ENCODE assay signal across 22 cellular contexts in genomic region chr13:107518780-107519179, GRCh38.
A peak's percentile ranks its signal among the peaks of the same experiment; 100 is the strongest.
DNase-seq lines count a peak whose midpoint lies in the region; ATAC-seq and TF ChIP-seq lines count a peak whose summit lies in the region.
"Had no signal": no experiment of that assay in that cellular context is flagged by ENCODE, and none has a peak within 500 bp of the region (broad histone marks: within the 10 kb centered on the region; RNA-seq: fewer than 3 reads in every experiment).

No MANE protein-coding gene starts in this region.

- no peak overlapping the region for H3K4me3 ChIP-seq in mammary epithelial cell (replicated peaks in 1 of 3; ENCODE audit: insufficient read depth in 1 of 3, low read depth in 2 of 3, low read length in 3 of 3)
- H3K4me3 ChIP-seq: PC-9 had no signal

- no peaks in the 10 kb centered on the region for H3K27me3 Mint-ChIP-seq in MCF 10A (ENCODE audit: insufficient read depth, unreplicated experiment)

- intact Hi-C loops in MCF 10A (cut with micrococcal nuclease) (no loop called here), mammary epithelial cell (cut with micrococcal nuclease) (no loop called here)

- H3K9ac ChIP-seq in mammary epithelial cell (ENCODE audit: insufficient read depth, low read length), result no peak overlapping the region
- H3K9ac ChIP-seq: SK-N-SH had no signal

- H4K20me1 ChIP-seq in mammary epithelial cell (ENCODE audit: insufficient read depth, low read length), result no peaks in the 10 kb centered on the region

- dilution Hi-C loops in mammary epithelial cell (cut with HindIII; ENCODE audit: low sequenced_read_pairs), result no loop called here

- no peaks in the 10 kb centered on the region for H3K36me3 ChIP-seq in mammary epithelial cell (ENCODE audit: insufficient read depth, low read length)

- no peak overlapping the region for H3K27ac ChIP-seq in mammary epithelial cell (ENCODE audit: insufficient read depth, low read depth, low read length)
- H3K27ac ChIP-seq in foreskin keratinocyte, result no peak overlapping the region
- no peak overlapping the region for H3K27ac ChIP-seq in RWPE1
- H3K27ac ChIP-seq: PC-9 had no signal

- H3K4me1 Mint-ChIP-seq in MCF 10A (ENCODE audit: insufficient read depth, unreplicated experiment), result no peaks in the 10 kb centered on the region

- POLR2A ChIA-PET in MCF 10A (lab: Yijun Ruan, JAX), result interaction anchor here (0.7 to 0.9 kb wide), 2 partner anchors 9 to 272 kb away, joined by 3 read pairs; no protein-coding TSS in a partner anchor
- POLR2A ChIA-PET in RWPE1 (lab: Yijun Ruan, JAX; ENCODE audit: low non-redundant PET), result no interaction called here

- in situ Hi-C loops in mammary epithelial cell (cut with MboI; ENCODE audit: low sequenced_read_pairs in 2 of 2), result no loop called here

- peaks cover 24% of the 10 kb centered on the region for H3K9me3 Mint-ChIP-seq in MCF 10A (ENCODE audit: unreplicated experiment)

- no peak overlapping the region for H3K4me2 ChIP-seq in mammary epithelial cell (ENCODE audit: insufficient read depth, low read depth, low read length)
- H3K4me2 ChIP-seq: PC-9, SK-N-SH had no signal

- no peak overlapping the region for H3K27ac Mint-ChIP-seq in MCF 10A (ENCODE audit: low read depth, unreplicated experiment)
- H3K27ac Mint-ChIP-seq: CD8-positive, alpha-beta T cell had no signal

- H3K4me1 ChIP-seq in mammary epithelial cell (ENCODE audit: insufficient read depth, low read length) (no peaks in the 10 kb centered on the region), foreskin keratinocyte (no peaks in the 10 kb centered on the region)

- H3K9me3 ChIP-seq in mammary epithelial cell (replicated peaks; ENCODE audit: insufficient read depth, low read length), result no peaks in the 10 kb centered on the region
- H3K9me3 ChIP-seq: SK-N-SH had no signal

- DNase-seq in MCF 10A (ENCODE audit: unreplicated experiment) (peak; percentile 38), mammary epithelial cell (no peak), amniotic epithelial cell (ENCODE audit: low read depth) (peak; percentile 56), iris pigment epithelial cell (ENCODE audit: low read depth) (peak; percentile 9), foreskin keratinocyte (no peak), RWPE1 (ENCODE audit: low spot score) (no peak)
- DNase-seq: AML-193; C1 segment of cervical spinal cord; Calu3; CD8-positive, alpha-beta T cell; DMS153; KBM-7; NCI-H1105; NCI-H2029 treated with DMSO at 0.1 percent for 48 hours; NCI-H2171 treated with DMSO at 0.1 percent for 48 hours; NCI-H446; NCI-H748 treated with DMSO at 0.1 percent for 48 hours; PC-9; RPMI8226; SIG-M5; SK-N-SH had no signal

- CTCF ChIA-PET in MCF 10A (lab: Yijun Ruan, JAX) (no interaction called here), mammary epithelial cell (lab: Charles Lee; ENCODE audit: low non-redundant PET) (no interaction called here), RWPE1 (lab: Yijun Ruan, JAX) (no interaction called here)

- 55% methylated on average over 4 of the region's 4 CpGs for WGBS in mammary epithelial cell (ENCODE audit: low coverage, missing lambda C conversion rate)

- H3K79me2 ChIP-seq in mammary epithelial cell (ENCODE audit: insufficient read depth, low read length), result no peaks in the 10 kb centered on the region

- no peak overlapping the region for H3K4me3 Mint-ChIP-seq in MCF 10A (ENCODE audit: unreplicated experiment)
- H3K4me3 Mint-ChIP-seq: CD8-positive, alpha-beta T cell had no signal

- no peaks in the 10 kb centered on the region for H3K36me3 Mint-ChIP-seq in MCF 10A (ENCODE audit: insufficient read depth, unreplicated experiment)
- H3K36me3 Mint-ChIP-seq: CD8-positive, alpha-beta T cell had no signal

- no TSS peak for BruUV-seq in MCF 10A (replicated peaks; lab: Mats Ljungman, UMichigan)
- no TSS peak for BruUV-seq in mammary epithelial cell (replicated peaks; lab: Mats Ljungman, UMichigan)

- no peak overlapping the region for H2AFZ ChIP-seq in mammary epithelial cell (ENCODE audit: low read depth, low read length)
- H2AFZ ChIP-seq: PC-9 had no signal

- TF ChIP-seq CTCF in MCF 10A (IDR thresholded peaks at IDR 0.05; ENCODE audit: unreplicated experiment), result no peak
- TF ChIP-seq CTCF in mammary epithelial cell (conservative IDR thresholded peaks at IDR 0.05 in 1 of 2, IDR thresholded peaks at IDR 0.05 in 1 of 2; ENCODE audit: extremely low read depth in 1 of 2, insufficient read depth in 1 of 2, low read depth in 1 of 2, low read length in 2 of 2), result no peak
- TF ChIP-seq CTCF in foreskin keratinocyte (conservative IDR thresholded peaks at IDR 0.05), result no peak
- TF ChIP-seq CTCF in RWPE1 (conservative IDR thresholded peaks at IDR 0.05; ENCODE audit: low read depth), result no peak

- H3K27me3 ChIP-seq in mammary epithelial cell (ENCODE audit: insufficient read depth, low read length) (no peaks in the 10 kb centered on the region), foreskin keratinocyte (no peaks in the 10 kb centered on the region)

- ATAC-seq in foreskin keratinocyte (no peak), GM18502 (IDR thresholded peaks at IDR 0.05; ENCODE audit: poor library complexity, unreplicated experiment) (no peak)
- ATAC-seq: CD8-positive, alpha-beta T cell had no signal

Comparison
In these comparisons a context has a peak if more than half of its experiments do, and no peak if none do; other contexts are left out.
1. DNase-seq: peak in MCF 10A (single experiment), amniotic epithelial cell (single experiment) and iris pigment epithelial cell (single experiment); none in mammary epithelial cell (single experiment), foreskin keratinocyte (0 of 2) and RWPE1 (single experiment).